In genomic region chr9:111036946-111037743, GRCh38 we compare ENCODE assay signal across 8 cellular contexts. TPM values are rescaled to one million over a fixed set of nuclear protein-coding genes. Genes with fewer than 3 reads are reported as not detected.
DNase-seq lines count a peak whose midpoint lies in the region; ATAC-seq, FAIRE-seq and TF ChIP-seq lines count a peak whose summit lies in the region.

No MANE protein-coding gene starts in this region.

- no peak for TF ChIP-seq CTCF in BE2C (IDR thresholded peaks at IDR 0.05; ENCODE audit: low read depth, low read length)
- no peak for TF ChIP-seq CTCF in H1 (IDR thresholded peaks at IDR 0.05; ENCODE audit: control extremely low read depth in 1 of 3, insufficient read depth in 1 of 3, low read depth in 1 of 3, low read length in 3 of 3)

- no peak for TF ChIP-seq POLR2A in H1 (IDR thresholded peaks at IDR 0.05; ENCODE audit: control extremely low read depth in 1 of 2, low read depth in 2 of 2, low read length in 2 of 2)

- peak overlapping the region; percentile 91 to 92 for H3K4me2 ChIP-seq in H1 (ENCODE audit: insufficient read depth in 1 of 2, low read depth in 2 of 2, low read length in 2 of 2)

- no peak overlapping the region for H2BK120ac ChIP-seq in H1 (replicated peaks; ENCODE audit: low read depth, low read length)

- H3K9me3 ChIP-seq in BE2C (no peaks in the 10 kb centered on the region), MG63 (no peaks in the 10 kb centered on the region), H1 (ENCODE audit: insufficient read depth in 2 of 2, low read depth in 1 of 2, low read length in 1 of 2) (no peaks in the 10 kb centered on the region), mucosa of rectum (ENCODE audit: control insufficient read depth in 2 of 2, low read length in 2 of 2) (no peaks in the 10 kb centered on the region)

- H3K56ac ChIP-seq in H1 (replicated peaks; ENCODE audit: insufficient read length, low read depth, low read length): no peak overlapping the region

- peaks cover 9% of the 10 kb centered on the region for H3K4me1 ChIP-seq in BE2C
- H3K4me1 ChIP-seq in H1 (replicated peaks in 1 of 4; ENCODE audit: control insufficient read depth in 3 of 4, insufficient read depth in 4 of 4, low read length in 3 of 4): peaks cover 0 to 7% (median under 1%) of the 10 kb centered on the region in 4 experiments; a peak in 2 of 7 replicates
- H3K4me1 ChIP-seq in mucosa of rectum (ENCODE audit: control insufficient read depth in 2 of 2, insufficient read depth in 2 of 2, low read length in 2 of 2): peaks cover 14 to 17% of the 10 kb centered on the region in 2 donors

- 0 out of 2 replicates have a peak overlapping the region, but pooled peaks have one; percentile 9 for H3K18ac ChIP-seq in H1 (ENCODE audit: extremely low read depth, low read length)

- H4K5ac ChIP-seq in H1 (ENCODE audit: insufficient read length, low read depth, low read length): no peak overlapping the region

- H2BK5ac ChIP-seq in H1 (ENCODE audit: low read depth, low read length): no peak overlapping the region

- H4K8ac ChIP-seq in H1 (ENCODE audit: extremely low read depth, insufficient read depth, low read length): peak overlapping the region; percentile 36; the same call in 1 of the 2 replicates

- H3K23me2 ChIP-seq in H1 (ENCODE audit: low read depth, low read length): peaks cover 15% of the 10 kb centered on the region; the same call in 1 of the 2 replicates

- H3K4me1 Mint-ChIP-seq in activated T-helper 1 cell treated with anti-CD3 and anti-CD28 coated beads, Interleukin-12 subunit alpha, Interleukin-12 subunit beta, Interleukin-2, Interleukin-4 antibody, amounts not matched to agents 30 ng/mL and 10 ng/mL and 1 ng/mL, durations not matched to agents 14 hours and 24 hours and 36 hours (ENCODE audit: low read depth): peaks cover 11% of the 10 kb centered on the region

- no peak for FAIRE-seq in H1 (lab: Jason Lieb, UNC)

- no peaks in the 10 kb centered on the region for H4K20me1 ChIP-seq in H1 (replicated peaks in 1 of 2; ENCODE audit: control insufficient read depth in 1 of 2, insufficient read depth in 2 of 2, low read length in 2 of 2)

- H3K9me3 Mint-ChIP-seq in activated T-helper 1 cell treated with anti-CD3 and anti-CD28 coated beads, Interleukin-12 subunit alpha, Interleukin-12 subunit beta, Interleukin-2, Interleukin-4 antibody, amounts not matched to agents 30 ng/mL and 10 ng/mL and 1 ng/mL, durations not matched to agents 14 hours and 24 hours and 36 hours: no peaks in the 10 kb centered on the region

- CTCF ChIA-PET in H1 (lab: Charles Lee; ENCODE audit: partially characterized antibody): interaction anchor here (0.9 to 2.8 kb wide), 9 partner anchors 10 to 310 kb away, joined by 3 to 10 read pairs (median 5); no protein-coding TSS in a partner anchor

- no peak overlapping the region for H3K23ac ChIP-seq in H1 (ENCODE audit: insufficient read length)

- no peak overlapping the region for H3K27ac Mint-ChIP-seq in activated T-helper 1 cell treated with anti-CD3 and anti-CD28 coated beads, Interleukin-12 subunit alpha, Interleukin-12 subunit beta, Interleukin-2, Interleukin-4 antibody, amounts not matched to agents 30 ng/mL and 10 ng/mL and 1 ng/mL, durations not matched to agents 14 hours and 24 hours and 36 hours

- no peak overlapping the region for H2BK12ac ChIP-seq in H1 (ENCODE audit: low read depth, low read length)

- no peaks in the 10 kb centered on the region for H3K79me2 ChIP-seq in H1 (ENCODE audit: control insufficient read depth in 1 of 2, insufficient read depth in 2 of 2, low read length in 2 of 2)

- no peak overlapping the region for H3K4ac ChIP-seq in H1 (replicated peaks; ENCODE audit: insufficient read length, low read depth, low read length)

- no peak overlapping the region for H2BK20ac ChIP-seq in H1 (ENCODE audit: low read length)

- intact Hi-C loops in activated T-helper 1 cell treated with anti-CD3 and anti-CD28 coated beads, Interleukin-12 subunit alpha, Interleukin-12 subunit beta, Interleukin-2, Interleukin-4 antibody, amounts not matched to agents 30 ng/mL and 10 ng/mL and 1 ng/mL, durations not matched to agents 14 hours and 24 hours and 36 hours (cut with micrococcal nuclease): loop anchor here (10.0 kb wide), 1 partner anchor 258 kb away; no protein-coding TSS in a partner anchor

- peak overlapping the region; percentile 80 for H2AFZ ChIP-seq in H1 (ENCODE audit: low read length)

- peaks cover 5% of the 10 kb centered on the region for H3K36me3 Mint-ChIP-seq in activated T-helper 1 cell treated with anti-CD3 and anti-CD28 coated beads, Interleukin-12 subunit alpha, Interleukin-12 subunit beta, Interleukin-2, Interleukin-4 antibody, amounts not matched to agents 30 ng/mL and 10 ng/mL and 1 ng/mL, durations not matched to agents 14 hours and 24 hours and 36 hours (ENCODE audit: low read depth)

- H2BK15ac ChIP-seq in H1 (ENCODE audit: low read length): no peak overlapping the region

- H3K9ac ChIP-seq in H1 (replicated peaks in 1 of 4; ENCODE audit: extremely low read depth in 1 of 4, low read depth in 3 of 4, low read length in 3 of 4): peak overlapping the region in 3 of 4 experiments; percentile 13 to 74 (median 15); a peak in 2 of 7 replicates
- H3K9ac ChIP-seq in mucosa of rectum (ENCODE audit: low read depth in 1 of 2, low read length in 2 of 2): peak overlapping the region; percentile 76 to 91

- WGBS in H1 (ENCODE audit: extremely low coverage in 1 of 2, insufficient coverage in 1 of 2, insufficient read length in 1 of 2, insufficient replicate concordance in 2 of 2, low coverage in 1 of 2, low lambda C conversion rate in 2 of 2, missing lambda C conversion rate in 1 of 2), 2 experiments: 9% methylated on average over 22 of the region's 23 CpGs; no CpG with 5 or more reads in 1 of the 2 experiments

- ATAC-seq in GM21423 (IDR thresholded peaks at IDR 0.05; ENCODE audit: unreplicated experiment): no peak

- no peak for TF ChIP-seq RAD21 in H1 (IDR thresholded peaks at IDR 0.05 in 1 of 2, conservative IDR thresholded peaks at IDR 0.05 in 1 of 2; ENCODE audit: low read depth in 2 of 2, low read length in 2 of 2)

- no peak overlapping the region for H3K14ac ChIP-seq in H1 (ENCODE audit: insufficient read length)

- H3K27me3 ChIP-seq in BE2C (no peaks in the 10 kb centered on the region), MG63 (no peaks in the 10 kb centered on the region), H1 (replicated peaks in 1 of 4; ENCODE audit: control insufficient read depth in 3 of 4, extremely low read depth in 1 of 4, insufficient read depth in 3 of 4, low read length in 3 of 4) (peaks cover 3 to 18% (median 12%) of the 10 kb centered on the region in 4 experiments), mucosa of rectum (ENCODE audit: control insufficient read depth in 2 of 2, insufficient read depth in 2 of 2, low read length in 2 of 2) (no peaks in the 10 kb centered on the region)

- no peak overlapping the region for H2AK5ac ChIP-seq in H1 (ENCODE audit: low read depth, low read length)

- H3K79me1 ChIP-seq in H1 (ENCODE audit: low read depth, low read length): no peaks in the 10 kb centered on the region

- H3K27ac ChIP-seq in H1 (ENCODE audit: low read depth, low read length) (no peak overlapping the region), mucosa of rectum (ENCODE audit: low read depth in 2 of 2, low read length in 2 of 2) (peak overlapping the region; percentile 81 to 90)

- H3K4me3 ChIP-seq in BE2C (ENCODE audit: low read depth, low read length) (peak overlapping the region; percentile 68), MG63 (peak overlapping the region; percentile 82), H1 (ENCODE audit: extremely low read depth in 1 of 4, insufficient read depth in 2 of 4, low read depth in 3 of 4, low read length in 4 of 4) (peak overlapping the region; percentile 60 to 79 (median 66)), mucosa of rectum (ENCODE audit: low read length in 2 of 2) (peak overlapping the region; percentile 80 to 87)

- H3K27me3 Mint-ChIP-seq in activated T-helper 1 cell treated with anti-CD3 and anti-CD28 coated beads, Interleukin-12 subunit alpha, Interleukin-12 subunit beta, Interleukin-2, Interleukin-4 antibody, amounts not matched to agents 30 ng/mL and 10 ng/mL and 1 ng/mL, durations not matched to agents 14 hours and 24 hours and 36 hours (ENCODE audit: insufficient read depth): peaks cover 39% of the 10 kb centered on the region

- DNase-seq in BE2C (no peak), MG63 (no peak), H1 (ENCODE audit: low read depth in 1 of 2, low spot score in 2 of 2) (no peak), cerebellum (ENCODE audit: low spot score) (no peak), NCI-H146 (lab: John Stamatoyannopoulos, UW) (no peak)
- DNase-seq in activated T-helper 1 cell treated with anti-CD3 and anti-CD28 coated beads, Interleukin-12 subunit alpha, Interleukin-12 subunit beta, Interleukin-2, Interleukin-4 antibody, amounts not matched to agents 30 ng/mL and 10 ng/mL and 1 ng/mL, durations not matched to agents 14 hours and 24 hours and 36 hours (ENCODE audit: low spot score): no peak

- H3K36me3 ChIP-seq in BE2C (no peaks in the 10 kb centered on the region), MG63 (peaks cover 48% of the 10 kb centered on the region), H1 (ENCODE audit: control insufficient read depth in 2 of 4, insufficient read depth in 4 of 4, low read length in 3 of 4) (no peaks in the 10 kb centered on the region), mucosa of rectum (ENCODE audit: control insufficient read depth in 2 of 2, insufficient read depth in 2 of 2, low read length in 2 of 2) (no peaks in the 10 kb centered on the region)

- H3K4me3 Mint-ChIP-seq in activated T-helper 1 cell treated with anti-CD3 and anti-CD28 coated beads, Interleukin-12 subunit alpha, Interleukin-12 subunit beta, Interleukin-2, Interleukin-4 antibody, amounts not matched to agents 30 ng/mL and 10 ng/mL and 1 ng/mL, durations not matched to agents 14 hours and 24 hours and 36 hours: no peak overlapping the region

- no peak for TF ChIP-seq EP300 in H1 (IDR thresholded peaks at IDR 0.05; ENCODE audit: borderline replicate concordance in 1 of 2, low read depth in 2 of 2, low read length in 2 of 2)

- no peak overlapping the region for H4K91ac ChIP-seq in H1 (replicated peaks; ENCODE audit: insufficient read length, low read length)

- POLR2A ChIA-PET in H1 (lab: Charles Lee; ENCODE audit: partially characterized antibody): interaction anchor here (0.6 to 1.1 kb wide), 2 partner anchors 68 to 322 kb away, joined by 3 read pairs; no protein-coding TSS in a partner anchor

RNA-seq across cellular contexts. Expression of gene LPAR1, which starts 1.1 kb away (rescaled TPM):
- 10.4 TPM for polyA plus RNA-seq in BE2C (2012; ENCODE audit: insufficient read depth, insufficient read length, low read depth)
- 168 and 199 TPM in 2 replicates for total RNA-seq in MG63 (2014; rRNA removed; shearing (Covaris generic); ENCODE audit: low replicate concordance)
- total RNA-seq in H1 (2021; fragmentation: NEBNext Ultra II Directional; extraction: Animal tissue kit (Norgen Biotek cat#: 25700)): 3.4 and 3.8 TPM in 2 replicates
- polyA plus RNA-seq in H1 (2011; rRNA removed): 2.8 and 5.1 TPM in 2 replicates
- 3.2 TPM for polyA plus RNA-seq in H1 (2011; cell fraction: cytosol; rRNA removed)
- 4.6 TPM for polyA plus RNA-seq in H1 (2011; cell fraction: nucleus; rRNA removed)
- polyA plus RNA-seq in H1 (2012, experiment 1 of 2): 1.6 to 3.0 TPM (median 2.5 TPM) in 4 replicates
- polyA plus RNA-seq in H1 (2012, experiment 2 of 2): 0.38 TPM
- polyA plus RNA-seq in H1 (2013, experiment 1 of 2): 2.7 TPM
- 2.7 TPM for polyA plus RNA-seq in H1 (2013, experiment 2 of 2)
- polyA minus RNA-seq in H1 (2011; rRNA and poly(A)+ RNA removed): 12.5 and 18.7 TPM in 2 replicates
- 2.4 TPM for polyA minus RNA-seq in H1 (2011; cell fraction: cytosol; rRNA and poly(A)+ RNA removed)
- polyA minus RNA-seq in H1 (2011; cell fraction: nucleus; rRNA and poly(A)+ RNA removed): 15.3 TPM
- total RNA-seq in cerebellum: 13.4 TPM
- total RNA-seq in activated T-helper 1 cell treated with anti-CD3 and anti-CD28 coated beads, Interleukin-12 subunit alpha, Interleukin-12 subunit beta, Interleukin-2, Interleukin-4 antibody, amounts not matched to agents 30 ng/mL and 10 ng/mL and 1 ng/mL, durations not matched to agents 14 hours and 24 hours and 36 hours: not detected in 2 replicates

Comparison
In these comparisons a context has a peak if more than half of its experiments do, and no peak if none do; other contexts are left out.
1. RNA of gene LPAR1, which starts 1.1 kb away (total RNA-seq): 168 to 199 TPM in MG63; 13.4 TPM in cerebellum (single experiment), 3.4 to 3.8 TPM in H1 and not detected in activated T-helper 1 cell treated with anti-CD3 and anti-CD28 coated beads, Interleukin-12 subunit alpha, Interleukin-12 subunit beta, Interleukin-2, Interleukin-4 antibody, amounts not matched to agents 30 ng/mL and 10 ng/mL and 1 ng/mL, durations not matched to agents 14 hours and 24 hours and 36 hours; every median in the first group is over 10 times any median in the second.
2. Peak in every context shown above with its lines, with median percentiles within 50 percentile points of each other: H3K4me3 ChIP-seq.